ENCODE assay signal across 23 cellular contexts in the genomic region with DNA sequence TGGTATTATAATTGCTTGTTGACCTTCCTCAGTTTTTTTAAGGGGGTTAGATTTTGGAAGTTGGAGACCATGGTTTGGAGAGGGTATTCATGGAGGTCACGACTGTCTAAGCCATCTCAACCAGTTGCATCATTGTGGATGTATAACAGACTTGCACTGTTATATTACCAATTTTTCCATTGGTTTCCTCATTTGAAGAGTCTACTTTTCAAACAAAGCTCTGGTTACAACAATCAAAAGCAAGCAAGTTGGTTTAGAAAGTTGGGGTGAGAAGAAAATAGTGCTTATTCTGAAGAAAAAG.
DNase-seq lines count a peak whose midpoint lies in the region; ATAC-seq, FAIRE-seq and TF ChIP-seq lines count a peak whose summit lies in the region.
"Had no signal": no experiment of that assay in that cellular context is flagged by ENCODE, and none has a peak within 500 bp of the region (broad histone marks: within the 10 kb centered on the region; RNA-seq: fewer than 3 reads in every experiment).

No MANE protein-coding gene starts in this region.

- H3K36me3 ChIP-seq in GM12878 (ENCODE audit: control insufficient read depth in 2 of 2, insufficient read depth in 2 of 2, low read length in 1 of 2), result no peaks in the 10 kb centered on the region
- H3K36me3 ChIP-seq: breast epithelium, neutrophil, SJSA1 had no signal

- H3K4me1 ChIP-seq in GM12878 (ENCODE audit: control insufficient read depth, insufficient read depth, low read length), result peaks cover 21% of the 10 kb centered on the region
- H3K4me1 ChIP-seq: BLaER1, breast epithelium, foreskin keratinocyte, psoas muscle, SJSA1 had no signal

- H3K27ac Mint-ChIP-seq in CD14-positive monocyte (peak overlapping the region in 6 of 7 donors; percentile 44 to 86 (median 72)), IgD-negative memory B cell (peak overlapping the region in 2 of 3 donors; percentile 57 to 72), naive B cell (peak overlapping the region in 5 of 6 donors; percentile 38 to 84 (median 45)), T-cell (no peak overlapping the region)
- H3K27ac Mint-ChIP-seq: type B pancreatic cell had no signal

- H3K27me3 ChIP-seq in GM12878 (replicated peaks in 1 of 2; ENCODE audit: control insufficient read depth in 2 of 2, insufficient read depth in 2 of 2, low read length in 1 of 2), result no peaks in the 10 kb centered on the region
- H3K27me3 ChIP-seq: BLaER1, breast epithelium, foreskin keratinocyte, heart right ventricle, neutrophil, SJSA1 had no signal

- SMC1A ChIA-PET in GM12878 (lab: Charles Lee; ENCODE audit: uncharacterized antibody, unreplicated experiment), result interaction anchor here (0.6 to 13.8 kb wide), 13 partner anchors 9 to 428 kb away, joined by 3 to 159 read pairs (median 4); no protein-coding TSS in a partner anchor

- peak; percentile 20 for TF ChIP-seq CTCF in CD14-positive monocyte (IDR thresholded peaks at IDR 0.05)
- no peak for TF ChIP-seq CTCF in GM12878 (IDR thresholded peaks at IDR 0.05 in 2 of 3, conservative IDR thresholded peaks at IDR 0.05 in 1 of 3; ENCODE audit: control insufficient read depth in 2 of 3, extremely low read depth in 1 of 3, insufficient read depth in 1 of 3, low read depth in 3 of 3, low read length in 3 of 3)

- RAD21 ChIA-PET in GM12878 (lab: Charles Lee; ENCODE audit: unreplicated experiment), result interaction anchor here (0.9 to 8.8 kb wide), 7 partner anchors 10 to 318 kb away, joined by 3 to 72 read pairs (median 3); no protein-coding TSS in a partner anchor

- in situ Hi-C loops in GM12878 (cut with MboI), result loop anchor here (5.0 kb wide), 1 partner anchor 668 kb away; no protein-coding TSS in a partner anchor

- H4K20me1 ChIP-seq in GM12878 (ENCODE audit: control insufficient read depth, insufficient read depth), result no peaks in the 10 kb centered on the region
- H4K20me1 ChIP-seq: BLaER1 had no signal

- H3K4me3 Mint-ChIP-seq in CD14-positive monocyte (no peak overlapping the region), IgD-negative memory B cell (no peak overlapping the region), naive B cell (no peak overlapping the region), T-cell (no peak overlapping the region)
- H3K4me3 Mint-ChIP-seq: effector memory CD8-positive, alpha-beta T cell; type B pancreatic cell had no signal

- peak overlapping the region; percentile 87; the same call in 1 of the 2 replicates for H3K4me2 ChIP-seq in GM12878 (ENCODE audit: control insufficient read depth, insufficient read depth)
- H3K4me2 ChIP-seq: BLaER1 had no signal

- peak overlapping the region; percentile 37 for H2AFZ ChIP-seq in GM12878 (ENCODE audit: control insufficient read depth, low read depth, low read length)

- WGBS in GM12878 (ENCODE audit: insufficient coverage, insufficient replicate concordance, low lambda C conversion rate, missing lambda C conversion rate), result 100% methylated on average over 1 of the region's 1 CpG

- intact Hi-C loops in CD14-positive monocyte (cut with micrococcal nuclease), result loop anchor here in 1 of 2 donors (10.0 kb wide), 1 partner anchor 420 kb away; the partner anchor contains the start of gene SSBP2
- intact Hi-C loops in GM12878 (cut with micrococcal nuclease; ENCODE audit: unreplicated experiment), result loop anchor here (1.0 kb wide), 1 partner anchor 50 kb away; no protein-coding TSS in a partner anchor
- intact Hi-C loops in Right ventricle myocardium inferior (cut with DNase I), result no loop called here

- no peaks in the 10 kb centered on the region for H3K79me2 ChIP-seq in GM12878 (ENCODE audit: control insufficient read depth, insufficient read depth, low read length)

- H3K4me1 Mint-ChIP-seq in CD14-positive monocyte (peaks cover 16% of the 10 kb centered on the region), IgD-negative memory B cell (peaks cover 3 to 13% (median 11%) of the 10 kb centered on the region in 3 donors), naive B cell (peaks cover 9 to 16% (median 9%) of the 10 kb centered on the region in 3 donors), T-cell (peaks cover 0 to 11% (median 8%) of the 10 kb centered on the region in 3 donors)

- TF ChIP-seq EP300 in GM12878 (IDR thresholded peaks at IDR 0.05; ENCODE audit: borderline replicate concordance in 1 of 2, control insufficient read depth in 1 of 2, low read depth in 2 of 2, low read length in 2 of 2), result no peak

- H3K36me3 Mint-ChIP-seq in CD14-positive monocyte, result peaks cover 4 to 6% of the 10 kb centered on the region in 2 donors
- no peaks in the 10 kb centered on the region for H3K36me3 Mint-ChIP-seq in IgD-negative memory B cell
- peaks cover 0 to 2% of the 10 kb centered on the region in 2 donors for H3K36me3 Mint-ChIP-seq in naive B cell
- peaks cover 9% of the 10 kb centered on the region for H3K36me3 Mint-ChIP-seq in T-cell

- no TSS peak for BruUV-seq in GM12878 (replicated peaks; lab: Mats Ljungman, UMichigan)

- no peaks in the 10 kb centered on the region for H3K9me3 Mint-ChIP-seq in CD14-positive monocyte
- H3K9me3 Mint-ChIP-seq in IgD-negative memory B cell, result no peaks in the 10 kb centered on the region
- H3K9me3 Mint-ChIP-seq in naive B cell, result no peaks in the 10 kb centered on the region
- H3K9me3 Mint-ChIP-seq in T-cell, result no peaks in the 10 kb centered on the region
- H3K9me3 Mint-ChIP-seq: activated B cell treated with CpG ODN at 0.5 μM for 24 hours; effector memory CD8-positive, alpha-beta T cell; type B pancreatic cell had no signal

- DNase-seq in CD14-positive monocyte (ENCODE audit: low spot score) (no peak), GM12878 (ENCODE audit: low read depth, low spot score) (no peak), naive B cell (no peak), T-cell (no peak), Right ventricle myocardium inferior (ENCODE audit: missing footprints) (no peak)
- no peak for DNase-seq in stimulated activated CD4-positive, alpha-beta T cell treated with anti-CD3 and anti-CD28 coated beads, Interleukin-4, amount 100 ng/mL, for 1 hour
- DNase-seq: amniotic stem cell, NCI-H187 treated with DMSO at 0.1 percent for 48 hours, NCI-H2171 treated with DMSO at 0.1 percent for 48 hours, NCI-H524 treated with DMSO at 0.1 percent for 48 hours had no signal

- CTCF ChIA-PET in GM12878 (lab: Yijun Ruan, JAX), result interaction anchor here (0.6 to 11.2 kb wide), 19 partner anchors 10 to 750 kb away, joined by 3 to 177 read pairs (median 5); no protein-coding TSS in a partner anchor
- CTCF ChIA-PET in T-cell (lab: Charles Lee), result interaction anchor here (0.7 kb wide), 2 partner anchors 9 to 11 kb away, joined by 4 read pairs; no protein-coding TSS in a partner anchor

- POLR2A ChIA-PET in GM12878 (lab: Charles Lee) (interaction anchor here (1.0 to 1.5 kb wide), 3 partner anchors 11 to 67 kb away, joined by 3 to 4 read pairs (median 3); no protein-coding TSS in a partner anchor), T-cell (lab: Charles Lee) (no interaction called here)

- no peak; the same call in 2 of the 3 replicates for ATAC-seq in GM12878
- no peak for ATAC-seq in naive B cell (ENCODE audit: low read depth in 2 of 2)
- ATAC-seq in GM19351 (IDR thresholded peaks at IDR 0.05; ENCODE audit: unreplicated experiment), result no peak
- no peak for ATAC-seq in T-cell (replicated peaks in 1 of 4)
- no peak for ATAC-seq in Right ventricle myocardium inferior

- TF ChIP-seq RAD21 in GM12878 (IDR thresholded peaks at IDR 0.05; ENCODE audit: insufficient read depth, low read depth, low read length), result no peak

- H3K27ac ChIP-seq in GM12878 (ENCODE audit: control insufficient read depth, insufficient read depth), result peak overlapping the region; percentile 69
- H3K27ac ChIP-seq: BLaER1, breast epithelium, foreskin keratinocyte, HL-60, neutrophil, psoas muscle, SJSA1 had no signal

- H3K27me3 Mint-ChIP-seq in CD14-positive monocyte (ENCODE audit: low read depth in 3 of 3) (no peaks in the 10 kb centered on the region), IgD-negative memory B cell (no peaks in the 10 kb centered on the region), naive B cell (no peaks in the 10 kb centered on the region), T-cell (no peaks in the 10 kb centered on the region)
- H3K27me3 Mint-ChIP-seq: activated B cell treated with CpG ODN at 0.5 μM for 24 hours; effector memory CD8-positive, alpha-beta T cell; type B pancreatic cell had no signal

- no peak for TF ChIP-seq POLR2A in GM12878 (IDR thresholded peaks at IDR 0.05; ENCODE audit: low read depth, low read length)

- H3K9me3 ChIP-seq in GM12878 (replicated peaks; ENCODE audit: control insufficient read depth, insufficient read depth, low read length), result no peaks in the 10 kb centered on the region
- H3K9me3 ChIP-seq: BLaER1, breast epithelium, heart right ventricle, neutrophil, psoas muscle, SJSA1 had no signal

- no peak for FAIRE-seq in GM12878 (lab: Jason Lieb, UNC)

- no peak overlapping the region for H3K4me3 ChIP-seq in GM12878
- H3K4me3 ChIP-seq: BLaER1, breast epithelium, heart right ventricle, psoas muscle, SJSA1 had no signal

- no peak overlapping the region; the same call in 1 of the 2 replicates for H3K9ac ChIP-seq in GM12878 (ENCODE audit: control insufficient read depth, insufficient read depth, low read length)
- H3K9ac ChIP-seq: BLaER1 had no signal

TF ChIP-seq in GM12878, 131 proteins besides CTCF, POLR2A, EP300 and RAD21 (continues in another document):
- no peak for TF ChIP-seq MEF2A (IDR thresholded peaks at IDR 0.05; ENCODE audit: insufficient read depth, low read depth, low read length)
- TF ChIP-seq, protein P1, sequence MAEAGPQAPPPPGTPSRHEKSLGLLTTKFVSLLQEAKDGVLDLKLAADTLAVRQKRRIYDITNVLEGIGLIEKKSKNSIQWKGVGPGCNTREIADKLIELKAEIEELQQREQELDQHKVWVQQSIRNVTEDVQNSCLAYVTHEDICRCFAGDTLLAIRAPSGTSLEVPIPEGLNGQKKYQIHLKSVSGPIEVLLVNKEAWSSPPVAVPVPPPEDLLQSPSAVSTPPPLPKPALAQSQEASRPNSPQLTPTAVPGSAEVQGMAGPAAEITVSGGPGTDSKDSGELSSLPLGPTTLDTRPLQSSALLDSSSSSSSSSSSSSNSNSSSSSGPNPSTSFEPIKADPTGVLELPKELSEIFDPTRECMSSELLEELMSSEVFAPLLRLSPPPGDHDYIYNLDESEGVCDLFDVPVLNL (IDR thresholded peaks at IDR 0.05; ENCODE audit: low read depth, low read length), result no peak
- TF ChIP-seq ATF7 (IDR thresholded peaks at IDR 0.05; ENCODE audit: low read depth), result no peak
- TF ChIP-seq PKNOX1 (IDR thresholded peaks at IDR 0.05), result no peak
- TF ChIP-seq SUPT20H (IDR thresholded peaks at IDR 0.05; ENCODE audit: borderline replicate concordance, control insufficient read depth, low read depth, low read length), result no peak
- TF ChIP-seq RBBP5 (conservative IDR thresholded peaks at IDR 0.05), result no peak

Comparison
In these comparisons a context has a peak if more than half of its experiments do, and no peak if none do; other contexts are left out.
1. H3K27ac Mint-ChIP-seq: peak in CD14-positive monocyte (6 of 7), IgD-negative memory B cell (2 of 3) and naive B cell (5 of 6); none in T-cell (0 of 2).